Comparison of ENCODE assay signal across 1 cellular context in genomic region chr3:196111939-196112386, GRCh38.
TF ChIP-seq lines count a peak whose summit lies in the region.

No MANE protein-coding gene starts in this region.

TF ChIP-seq in WTC11, 78 proteins besides CTCF, POLR2A, EP300 and RAD21 (continued from another document):
- no peak for TF ChIP-seq ATF2 (CRISPR knock-in tag; IDR thresholded peaks at IDR 0.05; ENCODE audit: borderline replicate concordance, low read depth)
- TF ChIP-seq ETV6 (CRISPR knock-in tag; IDR thresholded peaks at IDR 0.05): no peak
- TF ChIP-seq TP53 (CRISPR knock-in tag; IDR thresholded peaks at IDR 0.05): no peak
- TF ChIP-seq NFATC4 (CRISPR knock-in tag; IDR thresholded peaks at IDR 0.05): no peak
- no peak for TF ChIP-seq ZNF317 (CRISPR knock-in tag; IDR thresholded peaks at IDR 0.05; ENCODE audit: borderline replicate concordance, low read depth)
- TF ChIP-seq SMAD4 (CRISPR knock-in tag; IDR thresholded peaks at IDR 0.05): no peak
- no peak for TF ChIP-seq KAT7 (CRISPR knock-in tag; IDR thresholded peaks at IDR 0.05; ENCODE audit: borderline replicate concordance)
- no peak for TF ChIP-seq ZNF425 (CRISPR knock-in tag; conservative IDR thresholded peaks at IDR 0.05)
- TF ChIP-seq ZNF396 (CRISPR knock-in tag; IDR thresholded peaks at IDR 0.05; ENCODE audit: borderline replicate concordance): no peak
- no peak for TF ChIP-seq AFF4 (CRISPR knock-in tag; IDR thresholded peaks at IDR 0.05; ENCODE audit: borderline replicate concordance)
- no peak for TF ChIP-seq USF2 (CRISPR knock-in tag; IDR thresholded peaks at IDR 0.05)
